14 cellular contexts compared by ENCODE assay signal in the genomic region with DNA sequence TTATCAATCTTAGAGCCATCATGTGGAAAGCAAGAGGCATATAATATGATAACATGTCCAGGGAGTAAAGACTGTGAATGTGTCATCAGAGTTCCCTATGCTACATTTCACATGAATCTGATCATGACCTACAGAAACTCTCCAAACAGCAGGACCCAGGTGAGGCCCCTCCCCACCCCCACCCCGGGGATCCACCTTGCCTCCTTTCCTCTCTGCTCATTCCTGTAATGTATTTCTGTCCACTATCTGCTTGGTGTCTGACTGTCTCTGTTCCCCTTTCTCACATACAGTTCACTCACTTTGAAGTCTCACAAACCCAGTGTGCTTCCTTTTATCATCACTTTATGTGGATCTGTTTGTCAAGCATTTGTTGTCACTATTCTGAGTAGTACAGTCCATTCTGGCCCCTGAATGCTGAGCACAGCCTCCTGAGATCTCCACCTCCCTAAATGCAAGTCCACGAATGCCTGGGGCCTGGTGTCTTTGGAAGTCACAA.
DNase-seq lines count a peak whose midpoint lies in the region; ATAC-seq and TF ChIP-seq lines count a peak whose summit lies in the region.
"Had no signal": no experiment of that assay in that cellular context is flagged by ENCODE, and none has a peak within 500 bp of the region (broad histone marks: within the 10 kb centered on the region; RNA-seq: fewer than 3 reads in every experiment).

No MANE protein-coding gene starts in this region.

- no peaks in the 10 kb centered on the region for H3K36me3 Mint-ChIP-seq in CD14-positive monocyte

- H3K9me3 Mint-ChIP-seq in CD14-positive monocyte, result peaks cover 0 to 5% (median 1%) of the 10 kb centered on the region in 7 donors

- in situ Hi-C loops in GM13977 (cut with MboI; ENCODE audit: low pct_unique_long_range_greater_than_20kb, low sequenced_read_pairs, unreplicated experiment), result loop anchor here (5.0 to 25.0 kb wide), 2 partner anchors 66 to 226 kb away; no protein-coding TSS in a partner anchor

- intact Hi-C loops in CD14-positive monocyte (cut with micrococcal nuclease), result no loop called here

- H3K27ac Mint-ChIP-seq in CD14-positive monocyte, result no peak overlapping the region
- H3K27ac Mint-ChIP-seq: endodermal cell had no signal

- H3K4me3 Mint-ChIP-seq in CD14-positive monocyte, result no peak overlapping the region
- H3K4me3 Mint-ChIP-seq: endodermal cell had no signal

- H3K4me1 Mint-ChIP-seq in CD14-positive monocyte, result no peaks in the 10 kb centered on the region
- H3K4me1 Mint-ChIP-seq: endodermal cell had no signal

- ATAC-seq in GM19463 (IDR thresholded peaks at IDR 0.05; ENCODE audit: unreplicated experiment), result peak; percentile 69
- ATAC-seq in HG02852 (IDR thresholded peaks at IDR 0.05; ENCODE audit: unreplicated experiment), result peak; percentile 71
- peak; percentile 55 for ATAC-seq in HG03521 (IDR thresholded peaks at IDR 0.05; ENCODE audit: unreplicated experiment)
- ATAC-seq: activated CD4-positive, CD25-positive, alpha-beta regulatory T cell treated with anti-CD3 and anti-CD28 coated beads, Interleukin-2, amount 50 U/mL, for 24 hours had no signal

- DNase-seq in GM13977 (ENCODE audit: low spot score) (peak; percentile 56), HPDE6-E6E7 (ENCODE audit: extremely low spot score) (no peak), T1000 (lab: John Stamatoyannopoulos, UW) (no peak), GOT3 (lab: John Stamatoyannopoulos, UW) (no peak), CD14-positive monocyte (ENCODE audit: low spot score) (no peak)
- DNase-seq: brain microvascular endothelial cell, endodermal cell, glutamatergic neuron, NCI-H1436, SK-N-SH had no signal

- peaks cover 1 to 5% (median 3%) of the 10 kb centered on the region in 3 donors for H3K27me3 Mint-ChIP-seq in CD14-positive monocyte (ENCODE audit: low read depth in 3 of 3)

- TF ChIP-seq CTCF in GM13977 (IDR thresholded peaks at IDR 0.05; ENCODE audit: extremely low read depth, insufficient read depth, missing control alignments), result no peak
- TF ChIP-seq CTCF in CD14-positive monocyte (IDR thresholded peaks at IDR 0.05), result no peak
